In the genomic region with DNA sequence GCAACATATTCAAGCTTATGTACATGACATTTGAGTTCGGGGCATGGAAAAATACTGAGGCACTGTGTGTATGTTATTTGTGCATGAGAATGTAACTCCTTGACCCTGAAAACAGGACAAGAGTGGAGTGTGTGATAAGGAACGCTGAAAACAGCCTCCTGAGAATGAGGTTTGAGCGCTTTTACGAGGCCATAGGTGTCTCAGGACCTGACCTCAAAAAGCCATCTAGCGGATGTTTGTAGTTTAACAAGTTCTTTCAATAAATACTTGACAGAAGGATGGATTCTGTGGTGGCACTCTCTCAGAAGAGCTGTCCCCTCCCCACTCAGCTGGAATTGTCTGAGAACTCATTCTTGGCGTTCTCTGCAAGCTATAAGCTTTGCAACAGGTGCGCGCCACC, we compare ENCODE assay signal across 17 cellular contexts.
DNase-seq lines count a peak whose midpoint lies in the region; ATAC-seq and TF ChIP-seq lines count a peak whose summit lies in the region.
"Had no signal": no experiment of that assay in that cellular context is flagged by ENCODE, and none has a peak within 500 bp of the region (broad histone marks: within the 10 kb centered on the region; RNA-seq: fewer than 3 reads in every experiment).

No MANE protein-coding gene starts in this region.

- H3K9me3 ChIP-seq in spleen: peaks cover 0 to 6% (median 0%) of the 10 kb centered on the region in 8 donors
- H3K9me3 ChIP-seq: thoracic aorta had no signal

- ATAC-seq in WTC11 (peak; percentile 53), left colon (no peak)
- ATAC-seq: SK-N-SH treated with all-trans-retinoic acid at 6 μM for 48 hours had no signal

- CTCF ChIA-PET in WTC11 (lab: Charles Lee): interaction anchor here (0.6 kb wide), 1 partner anchor 490 kb away, joined by 3 read pairs; no protein-coding TSS in a partner anchor

- H3K27ac Mint-ChIP-seq in WTC11 (no peak overlapping the region), progenitor cell of endocrine pancreas (no peak overlapping the region)
- H3K27ac Mint-ChIP-seq: activated naive CD4-positive, alpha-beta T cell treated with anti-CD3 and anti-CD28 coated beads, Interleukin-2, amount 50 U/mL, for 24 hours had no signal

- H3K4me3 ChIP-seq in spleen: no peak overlapping the region
- H3K4me3 ChIP-seq: thoracic aorta had no signal

- H3K36me3 Mint-ChIP-seq in WTC11: no peaks in the 10 kb centered on the region
- no peaks in the 10 kb centered on the region for H3K36me3 Mint-ChIP-seq in progenitor cell of endocrine pancreas (ENCODE audit: insufficient read depth)
- H3K36me3 Mint-ChIP-seq: activated naive CD4-positive, alpha-beta T cell treated with anti-CD3 and anti-CD28 coated beads, Interleukin-2, amount 50 U/mL, for 24 hours had no signal

- H3K4me1 Mint-ChIP-seq in WTC11 (no peaks in the 10 kb centered on the region), progenitor cell of endocrine pancreas (ENCODE audit: low read depth) (peaks cover 3% of the 10 kb centered on the region)
- H3K4me1 Mint-ChIP-seq: activated naive CD4-positive, alpha-beta T cell treated with anti-CD3 and anti-CD28 coated beads, Interleukin-2, amount 50 U/mL, for 24 hours had no signal

- no peaks in the 10 kb centered on the region for H3K36me3 ChIP-seq in spleen
- H3K36me3 ChIP-seq: thoracic aorta had no signal

- H3K4me3 Mint-ChIP-seq in WTC11 (no peak overlapping the region), progenitor cell of endocrine pancreas (ENCODE audit: low read depth) (no peak overlapping the region)
- H3K4me3 Mint-ChIP-seq: activated naive CD4-positive, alpha-beta T cell treated with anti-CD3 and anti-CD28 coated beads, Interleukin-2, amount 50 U/mL, for 24 hours had no signal

- H3K9me3 Mint-ChIP-seq in WTC11 (peaks cover 13% of the 10 kb centered on the region), progenitor cell of endocrine pancreas (ENCODE audit: low read depth) (peaks cover 6% of the 10 kb centered on the region)

- intact Hi-C loops in left colon (cut with DNase I, micrococcal nuclease) (no loop called here), spleen (cut with DNase I; ENCODE audit: low total_unique reads) (no loop called here)

- H3K27me3 ChIP-seq in spleen (replicated peaks in 1 of 7): no peaks in the 10 kb centered on the region

- TF ChIP-seq POLR2A in spleen (IDR thresholded peaks at IDR 0.05): no peak

- DNase-seq in NCI-H2029 (lab: John Stamatoyannopoulos, UW): peak; percentile 13
- DNase-seq in NCI-H2029 treated with DMSO at 0.1 percent for 48 hours (lab: John Stamatoyannopoulos, UW): no peak
- DNase-seq in NAMALWA (ENCODE audit: low spot score): peak; percentile 23
- no peak for DNase-seq in WTC11 (ENCODE audit: low spot score)
- no peak for DNase-seq in progenitor cell of endocrine pancreas (ENCODE audit: low spot score, unreplicated experiment)
- no peak for DNase-seq in mesenteric fat pad (ENCODE audit: low spot score)
- no peak for DNase-seq in left colon
- DNase-seq in spleen: no peak
- DNase-seq: activated CD4-positive, CD25-positive, alpha-beta regulatory T cell; activated CD8-positive, alpha-beta memory T cell treated with anti-CD3 and anti-CD28 coated beads, Interleukin-2, amount 50 U/mL, for 48 hours; NCI-H1048; NCI-H510A; small intestine had no signal

- H3K27me3 Mint-ChIP-seq in WTC11 (ENCODE audit: low read depth): no peaks in the 10 kb centered on the region
- H3K27me3 Mint-ChIP-seq in progenitor cell of endocrine pancreas: no peaks in the 10 kb centered on the region
- H3K27me3 Mint-ChIP-seq: activated naive CD4-positive, alpha-beta T cell treated with anti-CD3 and anti-CD28 coated beads, Interleukin-2, amount 50 U/mL, for 24 hours had no signal

- POLR2A ChIA-PET in WTC11 (lab: Charles Lee): no interaction called here

- WGBS in spleen, 5 donors: 81 to 87% (median 85%) methylated on average over 8 of the region's 8 CpGs

- H3K27ac ChIP-seq in spleen: no peak overlapping the region
- H3K27ac ChIP-seq: HL-60, thoracic aorta had no signal

- no peaks in the 10 kb centered on the region for H3K4me1 ChIP-seq in spleen

- TF ChIP-seq CTCF in WTC11 (IDR thresholded peaks at IDR 0.05) (no peak), progenitor cell of endocrine pancreas (IDR thresholded peaks at IDR 0.05; ENCODE audit: unreplicated experiment) (peak; percentile 39), spleen (IDR thresholded peaks at IDR 0.05 in 8 of 11, conservative IDR thresholded peaks at IDR 0.05 in 3 of 11) (no peak)

TF ChIP-seq in WTC11, 78 proteins besides CTCF, POLR2A, EP300 and RAD21:
- TF ChIP-seq AR (CRISPR knock-in tag; IDR thresholded peaks at IDR 0.05): no peak
- TF ChIP-seq, protein P1, sequence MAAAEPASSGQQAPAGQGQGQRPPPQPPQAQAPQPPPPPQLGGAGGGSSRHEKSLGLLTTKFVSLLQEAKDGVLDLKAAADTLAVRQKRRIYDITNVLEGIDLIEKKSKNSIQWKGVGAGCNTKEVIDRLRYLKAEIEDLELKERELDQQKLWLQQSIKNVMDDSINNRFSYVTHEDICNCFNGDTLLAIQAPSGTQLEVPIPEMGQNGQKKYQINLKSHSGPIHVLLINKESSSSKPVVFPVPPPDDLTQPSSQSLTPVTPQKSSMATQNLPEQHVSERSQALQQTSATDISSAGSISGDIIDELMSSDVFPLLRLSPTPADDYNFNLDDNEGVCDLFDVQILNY (CRISPR knock-in tag; IDR thresholded peaks at IDR 0.05): no peak
- TF ChIP-seq KAT7 (CRISPR knock-in tag; IDR thresholded peaks at IDR 0.05; ENCODE audit: borderline replicate concordance): no peak
- TF ChIP-seq, protein P2, sequence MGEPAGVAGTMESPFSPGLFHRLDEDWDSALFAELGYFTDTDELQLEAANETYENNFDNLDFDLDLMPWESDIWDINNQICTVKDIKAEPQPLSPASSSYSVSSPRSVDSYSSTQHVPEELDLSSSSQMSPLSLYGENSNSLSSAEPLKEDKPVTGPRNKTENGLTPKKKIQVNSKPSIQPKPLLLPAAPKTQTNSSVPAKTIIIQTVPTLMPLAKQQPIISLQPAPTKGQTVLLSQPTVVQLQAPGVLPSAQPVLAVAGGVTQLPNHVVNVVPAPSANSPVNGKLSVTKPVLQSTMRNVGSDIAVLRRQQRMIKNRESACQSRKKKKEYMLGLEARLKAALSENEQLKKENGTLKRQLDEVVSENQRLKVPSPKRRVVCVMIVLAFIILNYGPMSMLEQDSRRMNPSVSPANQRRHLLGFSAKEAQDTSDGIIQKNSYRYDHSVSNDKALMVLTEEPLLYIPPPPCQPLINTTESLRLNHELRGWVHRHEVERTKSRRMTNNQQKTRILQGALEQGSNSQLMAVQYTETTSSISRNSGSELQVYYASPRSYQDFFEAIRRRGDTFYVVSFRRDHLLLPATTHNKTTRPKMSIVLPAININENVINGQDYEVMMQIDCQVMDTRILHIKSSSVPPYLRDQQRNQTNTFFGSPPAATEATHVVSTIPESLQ (CRISPR knock-in tag; IDR thresholded peaks at IDR 0.05): no peak
- TF ChIP-seq, protein P3, sequence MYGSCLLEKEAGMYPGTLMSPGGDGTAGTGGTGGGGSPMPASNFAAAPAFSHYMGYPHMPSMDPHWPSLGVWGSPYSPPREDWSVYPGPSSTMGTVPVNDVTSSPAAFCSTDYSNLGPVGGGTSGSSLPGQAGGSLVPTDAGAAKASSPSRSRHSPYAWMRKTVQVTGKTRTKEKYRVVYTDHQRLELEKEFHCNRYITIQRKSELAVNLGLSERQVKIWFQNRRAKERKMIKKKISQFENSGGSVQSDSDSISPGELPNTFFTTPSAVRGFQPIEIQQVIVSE (CRISPR knock-in tag; IDR thresholded peaks at IDR 0.05; ENCODE audit: borderline replicate concordance): no peak
- no peak for TF ChIP-seq JAZF1 (CRISPR knock-in tag; IDR thresholded peaks at IDR 0.05)
- no peak for TF ChIP-seq ZNF232 (CRISPR knock-in tag; IDR thresholded peaks at IDR 0.05)
- TF ChIP-seq PREB (CRISPR knock-in tag; IDR thresholded peaks at IDR 0.05; ENCODE audit: borderline replicate concordance): no peak
- TF ChIP-seq SOX15 (CRISPR knock-in tag; IDR thresholded peaks at IDR 0.05): no peak
- no peak for TF ChIP-seq FOXP1 (CRISPR knock-in tag; IDR thresholded peaks at IDR 0.05; ENCODE audit: borderline replicate concordance)
- no peak for TF ChIP-seq GABPB1 (CRISPR knock-in tag; IDR thresholded peaks at IDR 0.05)

Comparison
In these comparisons a context has a peak if more than half of its experiments do, and no peak if none do; other contexts are left out.
1. DNase-seq: peak in NCI-H2029 (single experiment) and NAMALWA (single experiment); none in NCI-H2029 treated with DMSO at 0.1 percent for 48 hours (single experiment), WTC11 (single experiment), progenitor cell of endocrine pancreas (single experiment), mesenteric fat pad (single experiment), left colon (0 of 2) and spleen (single experiment).